Comparison of ENCODE assay signal across 1 cellular context in genomic region chr1:155093938-155094621, GRCh38.
TF ChIP-seq lines count a peak whose summit lies in the region.

No MANE protein-coding gene starts in this region.

TF ChIP-seq in HepG2, 621 proteins besides CTCF, POLR2A, EP300 and RAD21 (continued from another document):
- TF ChIP-seq MYPOP (CRISPR knock-in tag; IDR thresholded peaks at IDR 0.05): 0 out of 2 replicates have a peak, but pooled peaks have one; percentile 25
- TF ChIP-seq CENPT (CRISPR knock-in tag; IDR thresholded peaks at IDR 0.05; ENCODE audit: low read depth): no peak
